23 cellular contexts compared by ENCODE assay signal in genomic region chr18:30954262-30954661, GRCh38.
DNase-seq lines count a peak whose midpoint lies in the region; ATAC-seq, FAIRE-seq and TF ChIP-seq lines count a peak whose summit lies in the region.
"Had no signal": no experiment of that assay in that cellular context is flagged by ENCODE, and none has a peak within 500 bp of the region (broad histone marks: within the 10 kb centered on the region; RNA-seq: fewer than 3 reads in every experiment).

No MANE protein-coding gene starts in this region.

- H2AFZ ChIP-seq in HepG2 (ENCODE audit: low read length) (no peak overlapping the region), neural progenitor cell (replicated peaks) (peak overlapping the region; percentile 35)

- FAIRE-seq in HepG2 (lab: Jason Lieb, UNC) = no peak
- FAIRE-seq: A549, D721Med, G401.6, GM12891, GM18507 had no signal

- CTCF ChIA-PET in HepG2 (lab: Yijun Ruan, JAX; ENCODE audit: low intra/inter-chr PET ratio, low total read pairs) = no interaction called here

- no peak for TF ChIP-seq POLR2A in HepG2 (IDR thresholded peaks at IDR 0.05; ENCODE audit: insufficient read depth in 1 of 2, low read depth in 2 of 2, low read length in 2 of 2)
- TF ChIP-seq POLR2A in right lobe of liver (IDR thresholded peaks at IDR 0.05) = no peak

- WGBS in HepG2 (ENCODE audit: low lambda C conversion rate) = 6% methylated on average over 3 of the region's 3 CpGs
- 36% methylated on average over 3 of the region's 3 CpGs for WGBS in right lobe of liver (ENCODE audit: insufficient coverage, low coverage, low lambda C conversion rate, missing lambda C conversion rate)

- H3K9me3 Mint-ChIP-seq in neural progenitor cell = peaks cover 2% of the 10 kb centered on the region

- H4K20me1 ChIP-seq in HepG2 (ENCODE audit: insufficient read depth, low read length) (no peaks in the 10 kb centered on the region), neural progenitor cell (ENCODE audit: low read depth) (no peaks in the 10 kb centered on the region)
- H4K20me1 ChIP-seq: BLaER1 treated with 17β-estradiol and CSF1 and Interleukin-3, amounts not matched to agents 10 nM and 100 nM had no signal

- in situ Hi-C loops in HepG2 (cut with HindIII; ENCODE audit: extremely low pct_ligation_motif_present, low pct_unique_long_range_greater_than_20kb) = no loop called here

- H3K79me2 ChIP-seq in HepG2 (ENCODE audit: insufficient read depth, low read length) (no peaks in the 10 kb centered on the region), neural progenitor cell (ENCODE audit: low read depth) (no peaks in the 10 kb centered on the region)

- TF ChIP-seq CTCF in HepG2 (CRISPR knock-in tag; IDR thresholded peaks at IDR 0.05) (no peak), right lobe of liver (IDR thresholded peaks at IDR 0.05) (no peak), neural progenitor cell (IDR thresholded peaks at IDR 0.05) (no peak)

- TF ChIP-seq EP300 in HepG2 (IDR thresholded peaks at IDR 0.05; ENCODE audit: low read depth in 2 of 2, low read length in 2 of 2) (no peak), HepG2 (CRISPR knock-in tag; IDR thresholded peaks at IDR 0.05; ENCODE audit: borderline replicate concordance) (no peak)

- H3K27me3 ChIP-seq in HepG2 (ENCODE audit: control insufficient read depth in 1 of 2, insufficient read depth in 2 of 2, low read length in 2 of 2) (peaks cover 0 to 5% of the 10 kb centered on the region in 2 experiments; a peak in 2 of 5 replicates), right lobe of liver (no peaks in the 10 kb centered on the region), neural progenitor cell (no peaks in the 10 kb centered on the region)
- H3K27me3 ChIP-seq: BLaER1 treated with 17β-estradiol and CSF1 and Interleukin-3, amounts not matched to agents 10 nM and 100 nM had no signal

- H3K4me3 Mint-ChIP-seq in neural progenitor cell = no peak overlapping the region
- H3K4me3 Mint-ChIP-seq: B cell; CD4-positive, alpha-beta T cell; CD8-positive, alpha-beta T cell had no signal

- H3K36me3 Mint-ChIP-seq in neural progenitor cell = no peaks in the 10 kb centered on the region
- H3K36me3 Mint-ChIP-seq: CD8-positive, alpha-beta T cell had no signal

- H3K4me1 ChIP-seq in HepG2 (ENCODE audit: insufficient read depth, low read length) (no peaks in the 10 kb centered on the region), right lobe of liver (no peaks in the 10 kb centered on the region), neural progenitor cell (no peaks in the 10 kb centered on the region)
- H3K4me1 ChIP-seq: A549; BLaER1 treated with 17β-estradiol and CSF1 and Interleukin-3, amounts not matched to agents 10 nM and 100 nM; Caco-2 had no signal

- no peaks in the 10 kb centered on the region for H3F3A ChIP-seq in neural progenitor cell (ENCODE audit: low read depth)

- no peaks in the 10 kb centered on the region for H3K36me3 ChIP-seq in HepG2 (replicated peaks in 1 of 2; ENCODE audit: control insufficient read depth in 1 of 2, insufficient read depth in 2 of 2, low read length in 2 of 2)
- no peaks in the 10 kb centered on the region for H3K36me3 ChIP-seq in right lobe of liver
- no peaks in the 10 kb centered on the region for H3K36me3 ChIP-seq in neural progenitor cell
- H3K36me3 ChIP-seq: BLaER1 treated with 17β-estradiol and CSF1 and Interleukin-3, amounts not matched to agents 10 nM and 100 nM had no signal

- H3K27me3 Mint-ChIP-seq in neural progenitor cell (ENCODE audit: insufficient read depth, low read depth) = no peaks in the 10 kb centered on the region
- H3K27me3 Mint-ChIP-seq: CD4-positive, alpha-beta T cell had no signal

- intact Hi-C loops in HepG2 (cut with micrococcal nuclease; ENCODE audit: unreplicated experiment) = no loop called here
- intact Hi-C loops in right lobe of liver (cut with DNase I) = no loop called here

- BruUV-seq in HepG2 (replicated peaks; lab: Mats Ljungman, UMichigan) = no TSS peak

- POLR2A ChIA-PET in HepG2 (lab: Yijun Ruan, JAX) = no interaction called here

- ATAC-seq in HepG2 (no peak), right lobe of liver (no peak)
- ATAC-seq: A549; CD8-positive, alpha-beta T cell had no signal

- no peak overlapping the region for H3K9ac ChIP-seq in HepG2 (ENCODE audit: insufficient read depth, low read depth, low read length)
- no peak overlapping the region for H3K9ac ChIP-seq in neural progenitor cell
- H3K9ac ChIP-seq: BLaER1 treated with 17β-estradiol and CSF1 and Interleukin-3, amounts not matched to agents 10 nM and 100 nM had no signal

- TF ChIP-seq RAD21 in HepG2 (CRISPR knock-in tag; IDR thresholded peaks at IDR 0.05) = no peak

- H3K27ac ChIP-seq in HepG2 (ENCODE audit: extremely low read length, insufficient read depth, low read length) (no peak overlapping the region), right lobe of liver (no peak overlapping the region), neural progenitor cell (no peak overlapping the region)
- H3K27ac ChIP-seq: 22Rv1; A549; BLaER1 treated with 17β-estradiol and CSF1 and Interleukin-3, amounts not matched to agents 10 nM and 100 nM; C4-2B had no signal

- H3K4me3 ChIP-seq in HepG2 (replicated peaks in 1 of 3; ENCODE audit: insufficient read depth in 1 of 3, low read depth in 2 of 3, low read length in 3 of 3) = no peak overlapping the region
- H3K4me3 ChIP-seq in right lobe of liver = no peak overlapping the region
- no peak overlapping the region for H3K4me3 ChIP-seq in neural progenitor cell
- H3K4me3 ChIP-seq: A549; BLaER1 treated with 17β-estradiol and CSF1 and Interleukin-3, amounts not matched to agents 10 nM and 100 nM had no signal

- H3K27ac Mint-ChIP-seq in neural progenitor cell = no peak overlapping the region
- H3K27ac Mint-ChIP-seq: B cell; CD4-positive, alpha-beta T cell; CD8-positive, alpha-beta T cell had no signal

- no peaks in the 10 kb centered on the region for H3K9me3 ChIP-seq in HepG2 (ENCODE audit: low read length)
- H3K9me3 ChIP-seq in right lobe of liver = no peaks in the 10 kb centered on the region
- no peaks in the 10 kb centered on the region for H3K9me3 ChIP-seq in neural progenitor cell (ENCODE audit: low read depth)
- H3K9me3 ChIP-seq: A549; BLaER1 treated with 17β-estradiol and CSF1 and Interleukin-3, amounts not matched to agents 10 nM and 100 nM; Caco-2 had no signal

- no peak for DNase-seq in HepG2 (ENCODE audit: low spot score)
- no peak for DNase-seq in right lobe of liver
- peak; percentile 33 for DNase-seq in OCI-M1 (lab: John Stamatoyannopoulos, UW)
- no peak for DNase-seq in neural progenitor cell (ENCODE audit: low spot score)
- DNase-seq in activated T-cell treated with anti-CD3 and anti-CD28 coated beads for 4 hours = no peak
- no peak for DNase-seq in T-helper 1 cell
- no peak for DNase-seq in activated CD8-positive, alpha-beta memory T cell treated with anti-CD3 and anti-CD28 coated beads, Interleukin-2, amount 50 U/mL, for 4 hours
- DNase-seq: AML-193; Caco-2; Calu3; CD4-positive, alpha-beta T cell; CD8-positive, alpha-beta T cell; DMS79 treated with DMSO at 0.1 percent for 48 hours; GF-D8 had no signal

- no peaks in the 10 kb centered on the region for H3K4me1 Mint-ChIP-seq in neural progenitor cell
- H3K4me1 Mint-ChIP-seq: B cell had no signal

- H3K4me2 ChIP-seq in HepG2 (ENCODE audit: low read depth, low read length) (no peak overlapping the region), neural progenitor cell (no peak overlapping the region)
- H3K4me2 ChIP-seq: A549; BLaER1 treated with 17β-estradiol and CSF1 and Interleukin-3, amounts not matched to agents 10 nM and 100 nM had no signal

TF ChIP-seq in HepG2, 621 proteins besides CTCF, POLR2A, EP300 and RAD21:
- peak; percentile 83 for TF ChIP-seq ATF7 (IDR thresholded peaks at IDR 0.05)
- no peak for TF ChIP-seq ATF7 (CRISPR knock-in tag; IDR thresholded peaks at IDR 0.05)
- no peak for TF ChIP-seq EED (CRISPR knock-in tag; IDR thresholded peaks at IDR 0.05)
